Comparison of ENCODE assay signal across 7 cellular contexts in genomic region chr1:91846007-91846620, GRCh38. TPM values are rescaled to one million over a fixed set of nuclear protein-coding genes. Genes with fewer than 3 reads are reported as not detected.
A peak's percentile ranks its signal among the peaks of the same experiment; 100 is the strongest.
DNase-seq lines count a peak whose midpoint lies in the region; ATAC-seq and TF ChIP-seq lines count a peak whose summit lies in the region.

No MANE protein-coding gene starts in this region.

- intact Hi-C loops in left ventricle myocardium superior (cut with micrococcal nuclease) (no loop called here), testis (cut with DNase I; ENCODE audit: low total_unique reads) (no loop called here)

- H3K9me3 ChIP-seq in testis: no peaks in the 10 kb centered on the region

- H3K4me3 ChIP-seq in testis: no peak overlapping the region

- H3K27me3 ChIP-seq in testis: no peaks in the 10 kb centered on the region

- TF ChIP-seq POLR2A in testis (IDR thresholded peaks at IDR 0.05): no peak

- peak; percentile 69 for DNase-seq in MV-4-11 (lab: John Stamatoyannopoulos, UW)
- peak; percentile 26 for DNase-seq in SHP77 treated with DMSO at 0.1 percent for 48 hours (lab: John Stamatoyannopoulos, UW)
- DNase-seq in left ventricle myocardium superior: peak; percentile 51
- DNase-seq in testis: peak; percentile 42

- H3K27ac ChIP-seq in testis: peak overlapping the region; percentile 26 to 84

- 32 to 34% methylated on average over 6 of the region's 6 CpGs for WGBS in testis, 2 donors

- no peaks in the 10 kb centered on the region for H3K36me3 ChIP-seq in testis (ENCODE audit: low read depth, missing control alignments)

- peaks cover 23% of the 10 kb centered on the region for H3K4me1 ChIP-seq in testis

- no peak for TF ChIP-seq CTCF in testis (IDR thresholded peaks at IDR 0.05)

- ATAC-seq in left ventricle myocardium superior (peak; percentile 79), HG03108 (IDR thresholded peaks at IDR 0.05; ENCODE audit: unreplicated experiment) (no peak), HG03280 (IDR thresholded peaks at IDR 0.05; ENCODE audit: unreplicated experiment) (no peak), GM18511 (IDR thresholded peaks at IDR 0.05; ENCODE audit: unreplicated experiment) (no peak)

RNA-seq across cellular contexts. Expression of gene TGFBR3, which starts 39.8 kb away (rescaled TPM):
- total RNA-seq in left ventricle myocardium superior: 26.2 TPM
- total RNA-seq in testis: 10 to 100 TPM; 24.0 to 34.7 TPM
- 37.2 TPM for polyA plus RNA-seq in testis (ENCODE audit: insufficient read depth, low read depth, low replicate concordance)
